Comparison of ENCODE assay signal across 9 cellular contexts in genomic region chr11:116454020-116454645, GRCh38.
A peak's percentile ranks its signal among the peaks of the same experiment; 100 is the strongest.
DNase-seq lines count a peak whose midpoint lies in the region; ATAC-seq, FAIRE-seq and TF ChIP-seq lines count a peak whose summit lies in the region.
"Had no signal": no experiment of that assay in that cellular context is flagged by ENCODE, and none has a peak within 500 bp of the region (broad histone marks: within the 10 kb centered on the region; RNA-seq: fewer than 3 reads in every experiment).

No MANE protein-coding gene starts in this region.

- CTCF ChIA-PET in CD8-positive, alpha-beta memory T cell (lab: Charles Lee) = no interaction called here

- H3K4me1 Mint-ChIP-seq in CD8-positive, alpha-beta memory T cell = no peaks in the 10 kb centered on the region

- no peak overlapping the region for H3K4me3 Mint-ChIP-seq in CD8-positive, alpha-beta memory T cell

- DNase-seq in GM19239 (ENCODE audit: insufficient read length, low spot score) = peak; percentile 28
- peak; percentile 45 for DNase-seq in NCI-H82 treated with DMSO at 0.1 percent for 48 hours (lab: John Stamatoyannopoulos, UW; ENCODE audit: unreplicated experiment)
- peak; percentile 43 for DNase-seq in cerebellum (ENCODE audit: low spot score)
- peak; percentile 63 to 79 for DNase-seq in lung microvascular endothelial cell (ENCODE audit: low read depth in 2 of 2)
- no peak for DNase-seq in CD8-positive, alpha-beta memory T cell
- no peak for DNase-seq in NCI-H128 (lab: John Stamatoyannopoulos, UW; ENCODE audit: unreplicated experiment)

- H3K4me1 ChIP-seq in CD8-positive, alpha-beta memory T cell (ENCODE audit: insufficient read depth, low read length) = no peaks in the 10 kb centered on the region

- FAIRE-seq in GM19239 (lab: Jason Lieb, UNC) = peak; percentile 67
- FAIRE-seq: islet of Langerhans had no signal

- H3K27me3 Mint-ChIP-seq in CD8-positive, alpha-beta memory T cell = peaks cover 11 to 16% of the 10 kb centered on the region in 2 donors

- H3K27ac Mint-ChIP-seq in CD8-positive, alpha-beta memory T cell = no peak overlapping the region

- no peaks in the 10 kb centered on the region for H3K36me3 Mint-ChIP-seq in CD8-positive, alpha-beta memory T cell

- no peak overlapping the region for H3K4me3 ChIP-seq in CD8-positive, alpha-beta memory T cell (ENCODE audit: low read length)

- H3K9me3 ChIP-seq in CD8-positive, alpha-beta memory T cell (ENCODE audit: low read length) = no peaks in the 10 kb centered on the region

- no peak for ATAC-seq in GM18868 (IDR thresholded peaks at IDR 0.05; ENCODE audit: unreplicated experiment)

- peak; percentile 80 for TF ChIP-seq CTCF in C4-2B (conservative IDR thresholded peaks at IDR 0.05)

- peaks cover 0 to 5% (median 0%) of the 10 kb centered on the region in 5 donors for H3K9me3 Mint-ChIP-seq in CD8-positive, alpha-beta memory T cell

- no peaks in the 10 kb centered on the region for H3K27me3 ChIP-seq in CD8-positive, alpha-beta memory T cell (ENCODE audit: insufficient read depth, low read length, poor library complexity, severe bottlenecking)

- H3K27ac ChIP-seq in C4-2B = no peak overlapping the region
- no peak overlapping the region for H3K27ac ChIP-seq in CD8-positive, alpha-beta memory T cell (ENCODE audit: low read depth, low read length)

- POLR2A ChIA-PET in CD8-positive, alpha-beta memory T cell (lab: Charles Lee) = no interaction called here

- no peaks in the 10 kb centered on the region for H3K36me3 ChIP-seq in CD8-positive, alpha-beta memory T cell (ENCODE audit: insufficient read depth, low read length)

Comparison
In these comparisons a context has a peak if more than half of its experiments do, and no peak if none do; other contexts are left out.
1. DNase-seq: peak in GM19239 (single experiment), NCI-H82 treated with DMSO at 0.1 percent for 48 hours (single experiment), cerebellum (single experiment) and lung microvascular endothelial cell (2 of 2); none in CD8-positive, alpha-beta memory T cell (0 of 5) and NCI-H128 (single experiment).